Comparison of ENCODE assay signal across 11 cellular contexts in the genomic region with DNA sequence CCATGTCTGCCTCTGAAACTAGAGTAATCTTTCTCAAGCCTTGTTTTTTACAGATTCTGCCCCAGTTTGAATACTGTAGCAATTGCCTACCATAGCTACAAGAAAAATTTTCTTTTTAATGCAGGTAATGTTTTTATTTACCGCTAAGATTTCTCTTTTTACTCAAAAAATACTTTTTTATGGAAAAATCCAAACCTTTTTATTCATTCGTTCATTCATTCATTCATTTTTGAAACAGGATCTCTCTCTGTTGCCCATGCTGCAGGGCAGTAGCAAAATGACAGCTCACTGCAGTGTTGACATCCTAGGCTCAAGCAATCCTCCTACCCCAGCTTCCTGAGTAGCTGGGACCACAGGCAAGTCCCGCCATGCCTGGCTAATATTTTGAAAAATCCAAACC. TPM values are rescaled to one million over a fixed set of nuclear protein-coding genes. Genes with fewer than 3 reads are reported as not detected.
DNase-seq lines count a peak whose midpoint lies in the region; ATAC-seq, FAIRE-seq and TF ChIP-seq lines count a peak whose summit lies in the region.
"Had no signal": no experiment of that assay in that cellular context is flagged by ENCODE, and none has a peak within 500 bp of the region (broad histone marks: within the 10 kb centered on the region; RNA-seq: fewer than 3 reads in every experiment).

No MANE protein-coding gene starts in this region.

- H3K4me3 ChIP-seq in A549 (no peak overlapping the region), HUES6 (ENCODE audit: low read depth, low read length) (peak overlapping the region; percentile 56)

- peak overlapping the region; percentile 61 for H3K9ac ChIP-seq in HUES6 (ENCODE audit: low read length)

- H3K4me1 Mint-ChIP-seq in brain (peaks cover 38% of the 10 kb centered on the region), naive B cell (peaks cover 14 to 35% (median 31%) of the 10 kb centered on the region in 3 donors)

- H3K9me3 Mint-ChIP-seq in brain, result peaks cover 0 to 7% (median 2%) of the 10 kb centered on the region in 5 experiments
- no peaks in the 10 kb centered on the region for H3K9me3 Mint-ChIP-seq in naive B cell

- H3K27me3 Mint-ChIP-seq in brain (peaks cover 85% of the 10 kb centered on the region), naive B cell (no peaks in the 10 kb centered on the region)

- FAIRE-seq in A549 (lab: Jason Lieb, UNC), result no peak
- no peak for FAIRE-seq in RCC 7860 (lab: Jason Lieb, UNC)
- FAIRE-seq: urothelium cell line had no signal

- peaks cover 68% of the 10 kb centered on the region for H3K27me3 ChIP-seq in HUES6 (ENCODE audit: control insufficient read depth, insufficient read depth, low read length)

- no peak for TF ChIP-seq EP300 in A549 (IDR thresholded peaks at IDR 0.05)

- no peak for TF ChIP-seq POLR2A in A549 (IDR thresholded peaks at IDR 0.05; ENCODE audit: low read length)

- H3K9me3 ChIP-seq in A549 (no peaks in the 10 kb centered on the region), HUES6 (ENCODE audit: control insufficient read depth, insufficient read depth, low read depth, low read length) (no peaks in the 10 kb centered on the region)

- TF ChIP-seq CTCF in A549 (IDR thresholded peaks at IDR 0.05) (no peak), brain (conservative IDR thresholded peaks at IDR 0.05) (no peak)

- POLR2A ChIA-PET in A549 (lab: Yijun Ruan, JAX), result no interaction called here

- WGBS in A549 (ENCODE audit: missing lambda C conversion rate), result 83% methylated on average over 3 of the region's 3 CpGs

- H3K27ac ChIP-seq in A549 (no peak overlapping the region), HUES6 (ENCODE audit: low read depth, low read length) (no peak overlapping the region)

- H3K36me3 Mint-ChIP-seq in brain (no peaks in the 10 kb centered on the region), naive B cell (no peaks in the 10 kb centered on the region)

- no peaks in the 10 kb centered on the region for H3K36me3 ChIP-seq in HUES6 (ENCODE audit: control insufficient read depth, insufficient read depth, low read length)

- H3K4me2 ChIP-seq in A549, result peak overlapping the region; percentile 41; the same call in 1 of the 3 replicates

- H3K27ac Mint-ChIP-seq in brain (no peak overlapping the region), naive B cell (peak overlapping the region in 1 of 6 donors; percentile 90)

- no peak for TF ChIP-seq RAD21 in A549 (conservative IDR thresholded peaks at IDR 0.05 in 1 of 2, IDR thresholded peaks at IDR 0.05 in 1 of 2)

- CTCF ChIA-PET in A549 (lab: Yijun Ruan, JAX), result interaction anchor here (0.6 kb wide), 1 partner anchor 41 kb away, joined by 3 read pairs; no protein-coding TSS in a partner anchor

- peak overlapping the region in 3 of 5 experiments; percentile 48 to 68 (median 65) for H3K4me3 Mint-ChIP-seq in brain
- peak overlapping the region; percentile 86 to 100 (median 99) for H3K4me3 Mint-ChIP-seq in naive B cell

- DNase-seq in A549 (ENCODE audit: low read depth in 1 of 2, low spot score in 1 of 2) (no peak), naive B cell (no peak), RCC 7860 (ENCODE audit: low spot score) (no peak), cerebellum (ENCODE audit: low spot score) (no peak), SHP77 (lab: John Stamatoyannopoulos, UW) (no peak), GM03348 (ENCODE audit: low spot score) (no peak)
- DNase-seq: amniotic stem cell, NCI-H1048 had no signal

- H3K4me1 ChIP-seq in A549, result peaks cover 14% of the 10 kb centered on the region
- H3K4me1 ChIP-seq in HUES6 (ENCODE audit: control insufficient read depth, insufficient read depth, low read length), result peaks cover 12% of the 10 kb centered on the region

- ATAC-seq in A549 (no peak), naive B cell (ENCODE audit: low read depth in 2 of 2) (no peak)

TF ChIP-seq in A549, 52 proteins besides CTCF, POLR2A, EP300 and RAD21:
- TF ChIP-seq EHF (CRISPR knock-in tag; IDR thresholded peaks at IDR 0.05), result no peak
- TF ChIP-seq, protein P1, sequence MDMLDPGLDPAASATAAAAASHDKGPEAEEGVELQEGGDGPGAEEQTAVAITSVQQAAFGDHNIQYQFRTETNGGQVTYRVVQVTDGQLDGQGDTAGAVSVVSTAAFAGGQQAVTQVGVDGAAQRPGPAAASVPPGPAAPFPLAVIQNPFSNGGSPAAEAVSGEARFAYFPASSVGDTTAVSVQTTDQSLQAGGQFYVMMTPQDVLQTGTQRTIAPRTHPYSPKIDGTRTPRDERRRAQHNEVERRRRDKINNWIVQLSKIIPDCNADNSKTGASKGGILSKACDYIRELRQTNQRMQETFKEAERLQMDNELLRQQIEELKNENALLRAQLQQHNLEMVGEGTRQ (IDR thresholded peaks at IDR 0.05), result no peak

RNA-seq across cellular contexts. Expression of a gene that starts 2.7 kb away (rescaled TPM):
- polyA plus RNA-seq in A549 (2011; rRNA removed) (15.0 and 27.5 TPM in 2 replicates), A549 (2017; fragmentation: RNase III; extraction: RNeasy Plus Mini Kit Qiagen cat#74134 plus additional on column Dnase treatment) (19.3 to 21.4 TPM (median 20.5 TPM) in 3 replicates), brain (ENCODE audit: insufficient read depth, low read depth, low replicate concordance) (41.2 TPM), naive B cell (ENCODE audit: low read depth in 6 of 6) (10 to 100 TPM in 1 of 6 donors, 1 to 10 TPM in 4, under 1 TPM in 1; 0.73 to 13.9 (median 3.2) TPM)
- 9.6 and 12.4 TPM in 2 replicates for polyA plus RNA-seq in A549 (2012; cell fraction: cytosol; rRNA removed)
- polyA plus RNA-seq in A549 (2012; cell fraction: nucleus; rRNA removed), result 23.1 and 25.3 TPM in 2 replicates
- 59.3 and 64.3 TPM in 2 replicates for polyA minus RNA-seq in A549 (2011; rRNA and poly(A)+ RNA removed)
- 10.2 TPM for total RNA-seq in cerebellum

RNA-seq across cellular contexts. Expression of a gene that starts 59.3 kb away (rescaled TPM):
- polyA plus RNA-seq in A549 (2011; rRNA removed) (110 and 131 TPM in 2 replicates), A549 (2017; fragmentation: RNase III; extraction: RNeasy Plus Mini Kit Qiagen cat#74134 plus additional on column Dnase treatment) (113 to 131 TPM (median 116 TPM) in 3 replicates), brain (ENCODE audit: insufficient read depth, low read depth, low replicate concordance) (108 TPM), naive B cell (ENCODE audit: low read depth in 6 of 6) (100 to 1,000 TPM in 5 of 6 donors, 10 to 100 TPM in 1; 94.8 to 125 (median 116) TPM)
- 121 and 141 TPM in 2 replicates for polyA plus RNA-seq in A549 (2012; cell fraction: cytosol; rRNA removed)
- polyA plus RNA-seq in A549 (2012; cell fraction: nucleus; rRNA removed), result 71.4 and 74.8 TPM in 2 replicates
- polyA minus RNA-seq in A549 (2011; rRNA and poly(A)+ RNA removed), result 37.9 and 44.6 TPM in 2 replicates
- total RNA-seq in cerebellum, result 25.0 TPM

RNA-seq across cellular contexts. Expression of a gene that starts 59.3 kb away (rescaled TPM):
- polyA plus RNA-seq in A549 (2011; rRNA removed) (11.9 and 15.7 TPM in 2 replicates), A549 (2017; fragmentation: RNase III; extraction: RNeasy Plus Mini Kit Qiagen cat#74134 plus additional on column Dnase treatment) (12.4 to 12.8 TPM (median 12.8 TPM) in 3 replicates), brain (ENCODE audit: insufficient read depth, low read depth, low replicate concordance) (12.2 TPM), naive B cell (ENCODE audit: low read depth in 6 of 6) (10 to 100 TPM in 1 of 6 donors, 1 to 10 TPM in 5; 3.1 to 12.6 (median 6.8) TPM)
- polyA plus RNA-seq in A549 (2012; cell fraction: cytosol; rRNA removed), result 10.6 and 12.3 TPM in 2 replicates
- 35.2 and 42.9 TPM in 2 replicates for polyA plus RNA-seq in A549 (2012; cell fraction: nucleus; rRNA removed)
- polyA minus RNA-seq in A549 (2011; rRNA and poly(A)+ RNA removed), result 19.8 and 25.4 TPM in 2 replicates
- total RNA-seq in cerebellum, result 15.3 TPM
